In genomic region chr3:13073976-13074375, GRCh38 we compare ENCODE assay signal across 12 cellular contexts. TPM values are rescaled to one million over a fixed set of nuclear protein-coding genes. Genes with fewer than 3 reads are reported as not detected.
DNase-seq lines count a peak whose midpoint lies in the region; ATAC-seq, FAIRE-seq and TF ChIP-seq lines count a peak whose summit lies in the region.
"Had no signal": no experiment of that assay in that cellular context is flagged by ENCODE, and none has a peak within 500 bp of the region (broad histone marks: within the 10 kb centered on the region; RNA-seq: fewer than 3 reads in every experiment).

No MANE protein-coding gene starts in this region.

- no peaks in the 10 kb centered on the region for H3K36me3 ChIP-seq in CD4-positive, CD25-positive, alpha-beta regulatory T cell (ENCODE audit: control insufficient read depth, insufficient read depth, low read length)
- H3K36me3 ChIP-seq: gastroesophageal sphincter, suprapubic skin had no signal

- no peak overlapping the region for H3K4me3 ChIP-seq in CD4-positive, CD25-positive, alpha-beta regulatory T cell (ENCODE audit: low read depth, low read length)

- no peak for ATAC-seq in CD4-positive, CD25-positive, alpha-beta regulatory T cell (ENCODE audit: low read depth in 2 of 2)
- no peak for ATAC-seq in activated CD8-positive, alpha-beta T cell treated with anti-CD3 and anti-CD28 coated beads, Interleukin-2, amount 10 ng/mL, durations not matched to agents 7 days and 5 days
- ATAC-seq in GM21825 (IDR thresholded peaks at IDR 0.05; ENCODE audit: unreplicated experiment), result no peak

- no peaks in the 10 kb centered on the region for H3K9me3 ChIP-seq in CD4-positive, CD25-positive, alpha-beta regulatory T cell (ENCODE audit: control insufficient read depth in 2 of 2, low read length in 2 of 2)
- H3K9me3 ChIP-seq: gastroesophageal sphincter, suprapubic skin had no signal

- no peak for TF ChIP-seq POLR2A in GM12891 (IDR thresholded peaks at IDR 0.05; ENCODE audit: low read depth, low read length)

- CTCF ChIA-PET in activated CD8-positive, alpha-beta T cell treated with anti-CD3 and anti-CD28 coated beads, Interleukin-2, amount 10 ng/mL, durations not matched to agents 7 days and 5 days (lab: Charles Lee), result no interaction called here

- peaks cover 44% of the 10 kb centered on the region for H3K4me1 ChIP-seq in CD4-positive, CD25-positive, alpha-beta regulatory T cell (ENCODE audit: control insufficient read depth, insufficient read depth, low read length, poor library complexity, severe bottlenecking)

- no peak overlapping the region for H3K27ac Mint-ChIP-seq in CD4-positive, CD25-positive, alpha-beta regulatory T cell
- peak overlapping the region; percentile 4 for H3K27ac Mint-ChIP-seq in activated CD8-positive, alpha-beta T cell treated with anti-CD3 and anti-CD28 coated beads, Interleukin-2, amount 10 ng/mL, durations not matched to agents 7 days and 5 days
- H3K27ac Mint-ChIP-seq in immature natural killer cell, result peak overlapping the region; percentile 85 to 96 (median 94)

- no peak for DNase-seq in CD4-positive, CD25-positive, alpha-beta regulatory T cell
- DNase-seq in GM12891 (ENCODE audit: insufficient read length, low spot score) (no peak), immature natural killer cell (peak in 2 of 3 donors; percentile 24 to 39), NCI-H146 (lab: John Stamatoyannopoulos, UW) (no peak), NCI-H1436 (lab: John Stamatoyannopoulos, UW) (no peak)
- DNase-seq in activated CD8-positive, alpha-beta T cell treated with anti-CD3 and anti-CD28 coated beads, Interleukin-2, amount 10 ng/mL, durations not matched to agents 7 days and 5 days, result no peak
- no peak for DNase-seq in effector CD8-positive, alpha-beta T cell (lab: John Stamatoyannopoulos, UW)
- DNase-seq: kidney glomerular epithelial cell, OCI-M1 had no signal

- H3K36me3 Mint-ChIP-seq in CD4-positive, CD25-positive, alpha-beta regulatory T cell, result no peaks in the 10 kb centered on the region
- peaks cover 7% of the 10 kb centered on the region for H3K36me3 Mint-ChIP-seq in activated CD8-positive, alpha-beta T cell treated with anti-CD3 and anti-CD28 coated beads, Interleukin-2, amount 10 ng/mL, durations not matched to agents 7 days and 5 days (ENCODE audit: low read depth)
- no peaks in the 10 kb centered on the region for H3K36me3 Mint-ChIP-seq in immature natural killer cell

- POLR2A ChIA-PET in activated CD8-positive, alpha-beta T cell treated with anti-CD3 and anti-CD28 coated beads, Interleukin-2, amount 10 ng/mL, durations not matched to agents 7 days and 5 days (lab: Charles Lee), result interaction anchor here (1.0 kb wide), 1 partner anchor 11 kb away, joined by 3 read pairs; no protein-coding TSS in a partner anchor

- H3K27ac ChIP-seq in CD4-positive, CD25-positive, alpha-beta regulatory T cell (ENCODE audit: insufficient read depth, low read length, poor library complexity, severe bottlenecking), result no peak overlapping the region
- H3K27ac ChIP-seq: gastroesophageal sphincter, suprapubic skin had no signal

- peaks cover 2% of the 10 kb centered on the region for H3K27me3 ChIP-seq in CD4-positive, CD25-positive, alpha-beta regulatory T cell (ENCODE audit: control insufficient read depth, insufficient read depth, low read length)

- peaks cover 13% of the 10 kb centered on the region for H3K27me3 Mint-ChIP-seq in CD4-positive, CD25-positive, alpha-beta regulatory T cell
- H3K27me3 Mint-ChIP-seq in activated CD8-positive, alpha-beta T cell treated with anti-CD3 and anti-CD28 coated beads, Interleukin-2, amount 10 ng/mL, durations not matched to agents 7 days and 5 days (ENCODE audit: low read depth), result peaks cover 17% of the 10 kb centered on the region
- H3K27me3 Mint-ChIP-seq in immature natural killer cell (ENCODE audit: low read depth in 3 of 3), result peaks cover 6 to 30% (median 8%) of the 10 kb centered on the region in 3 donors

- peak; percentile 26 for FAIRE-seq in GM12891 (lab: Jason Lieb, UNC)

- peaks cover 5 to 52% (median 19%) of the 10 kb centered on the region in 4 donors for H3K4me1 Mint-ChIP-seq in CD4-positive, CD25-positive, alpha-beta regulatory T cell
- H3K4me1 Mint-ChIP-seq in activated CD8-positive, alpha-beta T cell treated with anti-CD3 and anti-CD28 coated beads, Interleukin-2, amount 10 ng/mL, durations not matched to agents 7 days and 5 days (ENCODE audit: low read depth), result peaks cover 61% of the 10 kb centered on the region
- peaks cover 56 to 68% of the 10 kb centered on the region in 2 donors for H3K4me1 Mint-ChIP-seq in immature natural killer cell

- peak overlapping the region; percentile 50 to 77 (median 63) for H3K4me3 Mint-ChIP-seq in CD4-positive, CD25-positive, alpha-beta regulatory T cell
- H3K4me3 Mint-ChIP-seq in activated CD8-positive, alpha-beta T cell treated with anti-CD3 and anti-CD28 coated beads, Interleukin-2, amount 10 ng/mL, durations not matched to agents 7 days and 5 days, result peak overlapping the region; percentile 87
- H3K4me3 Mint-ChIP-seq in immature natural killer cell, result peak overlapping the region; percentile 84 to 93 (median 92)

- H3K9me3 Mint-ChIP-seq in CD4-positive, CD25-positive, alpha-beta regulatory T cell, result no peaks in the 10 kb centered on the region
- H3K9me3 Mint-ChIP-seq in activated CD8-positive, alpha-beta T cell treated with anti-CD3 and anti-CD28 coated beads, Interleukin-2, amount 10 ng/mL, durations not matched to agents 7 days and 5 days (ENCODE audit: insufficient read depth), result no peaks in the 10 kb centered on the region
- H3K9me3 Mint-ChIP-seq in immature natural killer cell, result peaks cover 0 to 1% (median 0%) of the 10 kb centered on the region in 6 donors

TF ChIP-seq in GM12891, 5 proteins besides CTCF, POLR2A, EP300 and RAD21:
- no peak for TF ChIP-seq POLR2AphosphoS5 (IDR thresholded peaks at IDR 0.05; ENCODE audit: low read depth, low read length)
- TF ChIP-seq PAX5 (IDR thresholded peaks at IDR 0.05; ENCODE audit: insufficient read depth, low read length, severe bottlenecking), result no peak
- no peak for TF ChIP-seq SPI1 (IDR thresholded peaks at IDR 0.05; ENCODE audit: low read depth, low read length)
- TF ChIP-seq POU2F2 (IDR thresholded peaks at IDR 0.05; ENCODE audit: low read depth, low read length), result no peak
- TF ChIP-seq TAF1 (IDR thresholded peaks at IDR 0.05; ENCODE audit: low read depth, low read length), result no peak

RNA-seq across cellular contexts. Expression of gene IQSEC1, which starts 0.7 kb away (rescaled TPM):
- 131 TPM for total RNA-seq in CD4-positive, CD25-positive, alpha-beta regulatory T cell
- 10 to 100 TPM; 17.7 to 23.7 (median 21.0) TPM for polyA plus RNA-seq in CD4-positive, CD25-positive, alpha-beta regulatory T cell
- polyA plus RNA-seq in GM12891 (2012; ENCODE audit: low read depth, missing spikeins), result 18.2 TPM
- 10 to 100 TPM; 47.8 to 53.8 TPM for total RNA-seq in activated CD8-positive, alpha-beta T cell treated with anti-CD3 and anti-CD28 coated beads, Interleukin-2, amount 10 ng/mL, durations not matched to agents 7 days and 5 days
- 10 to 100 TPM in 2 of 3 donors, 1 to 10 TPM in 1; 9.0 to 40.5 (median 15.3) TPM for polyA plus RNA-seq in immature natural killer cell

Comparison
In these comparisons a context has a peak if more than half of its experiments do, and no peak if none do; other contexts are left out.
1. DNase-seq: peak in immature natural killer cell (2 of 3); none in CD4-positive, CD25-positive, alpha-beta regulatory T cell (0 of 3), GM12891 (single experiment), activated CD8-positive, alpha-beta T cell treated with anti-CD3 and anti-CD28 coated beads, Interleukin-2, amount 10 ng/mL, durations not matched to agents 7 days and 5 days (single experiment), NCI-H146 (single experiment), NCI-H1436 (single experiment) and effector CD8-positive, alpha-beta T cell (single experiment).
2. H3K27ac Mint-ChIP-seq: peak in activated CD8-positive, alpha-beta T cell treated with anti-CD3 and anti-CD28 coated beads, Interleukin-2, amount 10 ng/mL, durations not matched to agents 7 days and 5 days (single experiment) and immature natural killer cell (6 of 6); none in CD4-positive, CD25-positive, alpha-beta regulatory T cell (0 of 3).
3. Peak in every context shown above with its lines, with median percentiles within 50 percentile points of each other: H3K4me3 Mint-ChIP-seq.